In the genomic region with DNA sequence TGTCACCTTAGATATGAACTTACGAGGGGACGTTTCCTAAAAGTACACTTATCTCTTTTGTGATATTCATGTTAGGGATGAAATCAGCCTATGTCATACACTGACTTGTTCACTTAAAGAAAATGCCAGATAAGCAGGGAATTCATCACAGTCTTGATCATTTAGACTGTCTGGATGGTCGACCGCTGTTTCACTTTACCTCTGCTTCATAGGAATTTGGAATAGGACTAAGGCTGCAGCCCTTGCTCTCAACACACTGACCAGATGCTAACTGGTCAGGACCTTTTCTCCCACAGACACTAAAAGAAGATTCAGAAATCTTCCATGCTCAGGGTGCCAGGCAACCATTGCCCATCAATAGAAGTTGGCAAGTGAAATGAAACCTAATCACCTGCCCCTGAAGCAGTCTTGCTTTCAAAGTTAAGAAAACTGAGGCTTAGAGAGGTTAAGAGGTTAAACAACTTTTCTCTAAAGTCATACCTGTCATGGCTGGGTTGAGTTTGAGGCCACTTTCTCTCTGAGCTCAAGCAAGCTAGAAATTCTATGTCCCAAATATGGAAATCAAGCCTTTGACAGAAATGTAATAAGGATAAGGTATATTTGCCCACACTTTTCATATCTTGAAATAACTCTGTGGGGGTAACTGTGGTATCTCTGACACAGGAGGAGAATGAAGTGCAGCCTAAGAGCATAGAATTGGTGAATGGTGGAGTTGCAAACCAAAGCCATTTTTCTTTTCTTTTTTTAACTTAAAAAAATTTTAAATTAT, we compare ENCODE assay signal across 11 cellular contexts.
DNase-seq lines count a peak whose midpoint lies in the region; ATAC-seq, FAIRE-seq and TF ChIP-seq lines count a peak whose summit lies in the region.
"Had no signal": no experiment of that assay in that cellular context is flagged by ENCODE, and none has a peak within 500 bp of the region (broad histone marks: within the 10 kb centered on the region; RNA-seq: fewer than 3 reads in every experiment).

No MANE protein-coding gene starts in this region.

- no peaks in the 10 kb centered on the region for H4K20me1 ChIP-seq in GM12878 (ENCODE audit: control insufficient read depth, insufficient read depth)

- ATAC-seq in HG03103 (IDR thresholded peaks at IDR 0.05; ENCODE audit: low read depth, unreplicated experiment) (peak; percentile 36), GM12878 (peak; percentile 76)

- H3K4me1 Mint-ChIP-seq in MCF 10A (ENCODE audit: insufficient read depth, unreplicated experiment) = no peaks in the 10 kb centered on the region

- H3K9ac ChIP-seq in GM12878 (ENCODE audit: control insufficient read depth, insufficient read depth, low read length) = no peak overlapping the region; the same call in 1 of the 2 replicates

- WGBS in GM12878 (ENCODE audit: insufficient coverage, insufficient replicate concordance, low lambda C conversion rate, missing lambda C conversion rate) = 38% methylated on average over 4 of the region's 4 CpGs
- 51 to 69% (median 62%) methylated on average over 4 of the region's 4 CpGs for WGBS in ovary, 3 donors

- in situ Hi-C loops in GM12878 (cut with MboI) = no loop called here

- H3K4me3 ChIP-seq in breast epithelium (no peak overlapping the region), GM12878 (peak overlapping the region; percentile 23; the same call in 1 of the 2 replicates), BE2C (ENCODE audit: low read depth, low read length) (no peak overlapping the region), ovary (no peak overlapping the region)
- H3K4me3 ChIP-seq: stomach had no signal

- FAIRE-seq in GM12878 (lab: Jason Lieb, UNC) = peak; percentile 47

- BruUV-seq in MCF 10A (replicated peaks; lab: Mats Ljungman, UMichigan) (no TSS peak), GM12878 (replicated peaks; lab: Mats Ljungman, UMichigan) (TSS peak; percentile 88)

- H2AFZ ChIP-seq in GM12878 (ENCODE audit: control insufficient read depth, low read depth, low read length) = peak overlapping the region; percentile 66

- H3K79me2 ChIP-seq in GM12878 (ENCODE audit: control insufficient read depth, insufficient read depth, low read length) = no peaks in the 10 kb centered on the region

- H3K27me3 Mint-ChIP-seq in MCF 10A (ENCODE audit: insufficient read depth, unreplicated experiment) = no peaks in the 10 kb centered on the region

- no peaks in the 10 kb centered on the region for H3K9me3 Mint-ChIP-seq in MCF 10A (ENCODE audit: unreplicated experiment)

- SMC1A ChIA-PET in GM12878 (lab: Charles Lee; ENCODE audit: uncharacterized antibody, unreplicated experiment) = interaction anchor here (0.7 to 8.9 kb wide), 15 partner anchors 9 to 80 kb away, joined by 3 to 92 read pairs (median 4); no protein-coding TSS in a partner anchor

- no peak overlapping the region for H3K4me3 Mint-ChIP-seq in MCF 10A (ENCODE audit: unreplicated experiment)
- H3K4me3 Mint-ChIP-seq: brain had no signal

- TF ChIP-seq EP300 in GM12878 (IDR thresholded peaks at IDR 0.05; ENCODE audit: borderline replicate concordance in 1 of 2, control insufficient read depth in 1 of 2, low read depth in 2 of 2, low read length in 2 of 2) (no peak), ovary (IDR thresholded peaks at IDR 0.05) (no peak)

- CTCF ChIA-PET in MCF 10A (lab: Yijun Ruan, JAX) = no interaction called here
- CTCF ChIA-PET in GM12878 (lab: Yijun Ruan, JAX) = interaction anchor here (0.7 to 1.8 kb wide), 7 partner anchors 9 to 74 kb away, joined by 3 to 5 read pairs (median 4); no protein-coding TSS in a partner anchor

- no peak for TF ChIP-seq CTCF in breast epithelium (IDR thresholded peaks at IDR 0.05)
- TF ChIP-seq CTCF in MCF 10A (IDR thresholded peaks at IDR 0.05; ENCODE audit: unreplicated experiment) = no peak
- TF ChIP-seq CTCF in GM12878 (IDR thresholded peaks at IDR 0.05 in 2 of 3, conservative IDR thresholded peaks at IDR 0.05 in 1 of 3; ENCODE audit: control insufficient read depth in 2 of 3, extremely low read depth in 1 of 3, insufficient read depth in 1 of 3, low read depth in 3 of 3, low read length in 3 of 3) = no peak
- TF ChIP-seq CTCF in BE2C (IDR thresholded peaks at IDR 0.05; ENCODE audit: low read depth, low read length) = no peak
- no peak for TF ChIP-seq CTCF in ovary (IDR thresholded peaks at IDR 0.05)

- TF ChIP-seq POLR2A in breast epithelium (IDR thresholded peaks at IDR 0.05) (no peak), GM12878 (IDR thresholded peaks at IDR 0.05; ENCODE audit: low read depth, low read length) (no peak), ovary (IDR thresholded peaks at IDR 0.05) (no peak)

- H3K36me3 ChIP-seq in breast epithelium (no peaks in the 10 kb centered on the region), GM12878 (ENCODE audit: control insufficient read depth in 2 of 2, insufficient read depth in 2 of 2, low read length in 1 of 2) (no peaks in the 10 kb centered on the region), BE2C (no peaks in the 10 kb centered on the region), ovary (no peaks in the 10 kb centered on the region)
- H3K36me3 ChIP-seq: stomach had no signal

- RAD21 ChIA-PET in GM12878 (lab: Charles Lee; ENCODE audit: unreplicated experiment) = interaction anchor here (0.9 to 3.8 kb wide), 16 partner anchors 9 to 92 kb away, joined by 3 to 32 read pairs (median 6); a partner anchor contains a TSS

- H3K36me3 Mint-ChIP-seq in MCF 10A (ENCODE audit: insufficient read depth, unreplicated experiment) = peaks cover 5% of the 10 kb centered on the region
- H3K36me3 Mint-ChIP-seq: brain had no signal

- no peaks in the 10 kb centered on the region for H3K9me3 ChIP-seq in breast epithelium
- H3K9me3 ChIP-seq in GM12878 (replicated peaks; ENCODE audit: control insufficient read depth, insufficient read depth, low read length) = no peaks in the 10 kb centered on the region
- H3K9me3 ChIP-seq in BE2C = no peaks in the 10 kb centered on the region
- no peaks in the 10 kb centered on the region for H3K9me3 ChIP-seq in ovary
- H3K9me3 ChIP-seq: stomach had no signal

- POLR2A ChIA-PET in MCF 10A (lab: Yijun Ruan, JAX) = interaction anchor here (0.5 to 1.1 kb wide), 3 partner anchors 18 to 42 kb away, joined by 3 to 4 read pairs (median 4); no protein-coding TSS in a partner anchor
- POLR2A ChIA-PET in GM12878 (lab: Charles Lee) = interaction anchor here (0.7 to 2.2 kb wide), 8 partner anchors 9 to 80 kb away, joined by 3 to 6 read pairs (median 5); no protein-coding TSS in a partner anchor

- intact Hi-C loops in breast epithelium (cut with DNase I; ENCODE audit: low total_unique reads) = loop anchor here (10.0 kb wide), 1 partner anchor 1306 kb away; no protein-coding TSS in a partner anchor
- intact Hi-C loops in MCF 10A (cut with micrococcal nuclease) = no loop called here
- intact Hi-C loops in GM12878 (cut with micrococcal nuclease; ENCODE audit: unreplicated experiment) = loop anchor here (2.0 kb wide), 1 partner anchor 18 kb away; no protein-coding TSS in a partner anchor
- intact Hi-C loops in ovary (cut with DNase I) = no loop called here

- H3K4me1 ChIP-seq in breast epithelium = no peaks in the 10 kb centered on the region
- H3K4me1 ChIP-seq in GM12878 (ENCODE audit: control insufficient read depth, insufficient read depth, low read length) = peaks cover 22% of the 10 kb centered on the region
- no peaks in the 10 kb centered on the region for H3K4me1 ChIP-seq in BE2C
- H3K4me1 ChIP-seq in ovary (ENCODE audit: insufficient read depth) = no peaks in the 10 kb centered on the region

- H3K27ac ChIP-seq in breast epithelium (peak overlapping the region; percentile 46 to 52), GM12878 (ENCODE audit: control insufficient read depth, insufficient read depth) (peak overlapping the region; percentile 85), ovary (no peak overlapping the region)

- no peak overlapping the region for H3K27ac Mint-ChIP-seq in MCF 10A (ENCODE audit: low read depth, unreplicated experiment)
- H3K27ac Mint-ChIP-seq: brain had no signal

- TF ChIP-seq RAD21 in GM12878 (IDR thresholded peaks at IDR 0.05; ENCODE audit: insufficient read depth, low read depth, low read length) = no peak

- H3K4me2 ChIP-seq in GM12878 (ENCODE audit: control insufficient read depth, insufficient read depth) = peak overlapping the region; percentile 87

- no peaks in the 10 kb centered on the region for H3K27me3 ChIP-seq in breast epithelium
- no peaks in the 10 kb centered on the region for H3K27me3 ChIP-seq in GM12878 (replicated peaks in 1 of 2; ENCODE audit: control insufficient read depth in 2 of 2, insufficient read depth in 2 of 2, low read length in 1 of 2)
- no peaks in the 10 kb centered on the region for H3K27me3 ChIP-seq in BE2C
- H3K27me3 ChIP-seq in ovary = no peaks in the 10 kb centered on the region
- H3K27me3 ChIP-seq: stomach had no signal

- DNase-seq in breast epithelium (ENCODE audit: low spot score in 2 of 2) (no peak), MCF 10A (ENCODE audit: unreplicated experiment) (no peak), GM12878 (ENCODE audit: low read depth, low spot score) (no peak), BE2C (no peak), ovary (no peak)
- no peak for DNase-seq in stimulated activated CD4-positive, alpha-beta T cell treated with anti-CD3 and anti-CD28 coated beads, Interleukin-2, amount 100 ng/mL, for 24 hours
- no peak for DNase-seq in stimulated activated CD4-positive, alpha-beta T cell treated with anti-CD3 and anti-CD28 coated beads, Interleukin-4, amount 100 ng/mL, for 24 hours
- DNase-seq: retina, stomach had no signal

TF ChIP-seq in GM12878, 131 proteins besides CTCF, POLR2A, EP300 and RAD21 (continues in another document):
- TF ChIP-seq ZNF24 (IDR thresholded peaks at IDR 0.05) (no peak), NR2C1 (IDR thresholded peaks at IDR 0.05) (no peak), TCF7 (IDR thresholded peaks at IDR 0.05; ENCODE audit: borderline replicate concordance) (no peak)
- TF ChIP-seq, protein P1, sequence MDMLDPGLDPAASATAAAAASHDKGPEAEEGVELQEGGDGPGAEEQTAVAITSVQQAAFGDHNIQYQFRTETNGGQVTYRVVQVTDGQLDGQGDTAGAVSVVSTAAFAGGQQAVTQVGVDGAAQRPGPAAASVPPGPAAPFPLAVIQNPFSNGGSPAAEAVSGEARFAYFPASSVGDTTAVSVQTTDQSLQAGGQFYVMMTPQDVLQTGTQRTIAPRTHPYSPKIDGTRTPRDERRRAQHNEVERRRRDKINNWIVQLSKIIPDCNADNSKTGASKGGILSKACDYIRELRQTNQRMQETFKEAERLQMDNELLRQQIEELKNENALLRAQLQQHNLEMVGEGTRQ (IDR thresholded peaks at IDR 0.05; ENCODE audit: borderline replicate concordance, low read depth, low read length) = no peak

Comparison
In these comparisons a context has a peak if more than half of its experiments do, and no peak if none do; other contexts are left out.
1. intact Hi-C loops: an anchor here in breast epithelium (10.0 kb wide) and GM12878 (2.0 kb wide); none called in MCF 10A and ovary.
2. H3K27ac ChIP-seq: peak in breast epithelium (2 of 2) and GM12878 (single experiment); none in ovary (0 of 2).